15 cellular contexts compared by ENCODE assay signal in genomic region chrX:122269243-122269781, GRCh38.
"Had no signal": no experiment of that assay in that cellular context is flagged by ENCODE, and none has a peak within 500 bp of the region (broad histone marks: within the 10 kb centered on the region; RNA-seq: fewer than 3 reads in every experiment).

No MANE protein-coding gene starts in this region.

- H3K36me3 ChIP-seq: suprapubic skin had no signal

- H3K4me2 ChIP-seq: smooth muscle cell had no signal

- H3K27ac Mint-ChIP-seq: activated naive CD8-positive, alpha-beta T cell treated with anti-CD3 and anti-CD28 coated beads for 36 hours; activated T-helper 1 cell treated with anti-CD3 and anti-CD28 coated beads, Interleukin-12 subunit alpha, Interleukin-12 subunit beta, Interleukin-2, Interleukin-4 antibody, amounts not matched to agents 30 ng/mL and 10 ng/mL and 1 ng/mL, durations not matched to agents 14 hours and 24 hours and 36 hours; natural killer cell; progenitor cell of endocrine pancreas; stimulated activated naive CD8-positive, alpha-beta T cell treated with anti-CD3 and anti-CD28 coated beads, Interleukin-15, Interleukin-2, amounts not matched to agents 100 ng/mL and 50 ng/mL, for 24 hours had no signal

- H3K27me3 ChIP-seq: suprapubic skin had no signal

- ATAC-seq: natural killer cell, right cardiac atrium had no signal

- H3K27me3 Mint-ChIP-seq: activated naive CD8-positive, alpha-beta T cell treated with anti-CD3 and anti-CD28 coated beads for 36 hours; progenitor cell of endocrine pancreas; stimulated activated naive CD8-positive, alpha-beta T cell treated with anti-CD3 and anti-CD28 coated beads, Interleukin-15, Interleukin-2, amounts not matched to agents 100 ng/mL and 50 ng/mL, for 24 hours had no signal

- H3K4me1 ChIP-seq: suprapubic skin had no signal

- H3K4me3 Mint-ChIP-seq: activated naive CD8-positive, alpha-beta T cell treated with anti-CD3 and anti-CD28 coated beads for 36 hours; activated T-helper 1 cell treated with anti-CD3 and anti-CD28 coated beads, Interleukin-12 subunit alpha, Interleukin-12 subunit beta, Interleukin-2, Interleukin-4 antibody, amounts not matched to agents 30 ng/mL and 10 ng/mL and 1 ng/mL, durations not matched to agents 14 hours and 24 hours and 36 hours; natural killer cell; stimulated activated naive CD8-positive, alpha-beta T cell treated with anti-CD3 and anti-CD28 coated beads, Interleukin-15, Interleukin-2, amounts not matched to agents 100 ng/mL and 50 ng/mL, for 24 hours had no signal

- H3K4me3 ChIP-seq: smooth muscle cell, suprapubic skin had no signal

- DNase-seq: activated CD4-positive, CD25-positive, alpha-beta regulatory T cell treated with anti-CD3 and anti-CD28 coated beads, Interleukin-2, amount 50 U/mL, for 72 hours; activated naive CD8-positive, alpha-beta T cell treated with anti-CD3 and anti-CD28 coated beads for 36 hours; anterior cingulate cortex; cerebellar nuclear complex; dermis blood vessel endothelial cell; mesendoderm; natural killer cell; nucleus accumbens; right cardiac atrium had no signal

- H3K9me3 Mint-ChIP-seq: activated T-helper 1 cell treated with anti-CD3 and anti-CD28 coated beads, Interleukin-12 subunit alpha, Interleukin-12 subunit beta, Interleukin-2, Interleukin-4 antibody, amounts not matched to agents 30 ng/mL and 10 ng/mL and 1 ng/mL, durations not matched to agents 14 hours and 24 hours and 36 hours had no signal

- H3K9me3 ChIP-seq: suprapubic skin had no signal

- H3K36me3 Mint-ChIP-seq: activated naive CD8-positive, alpha-beta T cell treated with anti-CD3 and anti-CD28 coated beads for 36 hours; natural killer cell had no signal

- H3K27ac ChIP-seq: epithelial cell of prostate, suprapubic skin had no signal

- H3K4me1 Mint-ChIP-seq: activated naive CD8-positive, alpha-beta T cell treated with anti-CD3 and anti-CD28 coated beads for 36 hours; natural killer cell had no signal
